26 cellular contexts compared by ENCODE assay signal in genomic region chr4:103445377-103445776, GRCh38.
"Had no signal": no experiment of that assay in that cellular context is flagged by ENCODE, and none has a peak within 500 bp of the region (broad histone marks: within the 10 kb centered on the region; RNA-seq: fewer than 3 reads in every experiment).

No MANE protein-coding gene starts in this region.

- H3K27me3 ChIP-seq: stomach, suprapubic skin, testis, thyroid gland, tibial artery, tibial nerve, transverse colon, upper lobe of left lung, upper lobe of right lung, uterus, vagina had no signal

- H3K4me1 ChIP-seq: stomach, suprapubic skin, testis, thyroid gland, tibial artery, tibial nerve, transverse colon, upper lobe of left lung, upper lobe of right lung, uterus, vagina had no signal

- H3K9me3 ChIP-seq: stomach, suprapubic skin, testis, thoracic aorta, thyroid gland, tibial artery, tibial nerve, transverse colon, upper lobe of left lung, upper lobe of right lung, uterus, vagina had no signal

- H3K4me3 ChIP-seq: stomach, suprapubic skin, testis, thoracic aorta, thyroid gland, tibial artery, tibial nerve, transverse colon, upper lobe of left lung, upper lobe of right lung, uterus, vagina had no signal

- FAIRE-seq: urothelium cell line had no signal

- ATAC-seq: stimulated activated effector memory CD8-positive, alpha-beta T cell treated with anti-CD3 and anti-CD28 coated beads, Interleukin-12 subunit alpha, Interleukin-12 subunit beta, amount 100 ng/mL, for 72 hours; stimulated activated memory B cell treated with anti-CD40 and anti-IgM and Interleukin-4, amounts not matched to agents 10 μg/mL and 1 μg/mL and 100 μg/mL, for 72 hours; stimulated activated naive B cell treated with anti-CD40 and anti-IgM and Interleukin-4, amounts not matched to agents 10 μg/mL and 1 μg/mL and 100 μg/mL, for 72 hours; stimulated activated naive CD8-positive, alpha-beta T cell treated with anti-CD3 and anti-CD28 coated beads, Interleukin-15, amount 100 ng/mL, for 72 hours; stimulated activated naive CD8-positive, alpha-beta T cell treated with anti-CD3 and anti-CD28 coated beads, Interleukin-15, Interleukin-2, amounts not matched to agents 100 U/mL and 50 U/mL, for 24 hours; upper lobe of right lung had no signal

- H3K27ac ChIP-seq: stomach, suprapubic skin, testis, thoracic aorta, thyroid gland, tibial artery, tibial nerve, transverse colon, upper lobe of left lung, upper lobe of right lung, uterus, vagina had no signal

- H3K36me3 ChIP-seq: stomach, suprapubic skin, thoracic aorta, thyroid gland, tibial artery, tibial nerve, transverse colon, upper lobe of left lung, upper lobe of right lung, uterus, vagina had no signal

- DNase-seq: stimulated activated CD4-positive, alpha-beta T cell treated with anti-CD3 and anti-CD28 coated beads, Interleukin-2, amount 100 ng/mL, for 48 hours; stimulated activated CD4-positive, alpha-beta T cell treated with anti-CD3 and anti-CD28 coated beads, Interleukin-4, amount 100 ng/mL, for 1 hour; stimulated activated CD4-positive, alpha-beta T cell treated with anti-CD3 and anti-CD28 coated beads, Interleukin-4, amount 100 ng/mL, for 24 hours; stimulated activated CD4-positive, alpha-beta T cell treated with anti-CD3 and anti-CD28 coated beads, Interleukin-4, amount 100 ng/mL, for 4 hours; stimulated activated CD8-positive, alpha-beta memory T cell treated with anti-CD3 and anti-CD28 coated beads, Interleukin-4, amount 100 ng/mL, for 48 hours; stimulated activated naive B cell treated with anti-CD40 and anti-IgM and Interleukin-4, amounts not matched to agents 10 μg/mL and 1 μg/mL and 100 μg/mL, for 72 hours; stimulated activated naive CD4-positive, alpha-beta T cell; stimulated activated naive CD4-positive, alpha-beta T cell treated with Interleukin-2 at 50 U/mL for 16 hours; stimulated activated naive CD8-positive, alpha-beta T cell treated with anti-CD3 and anti-CD28 coated beads, Interleukin-15, amount 100 ng/mL, for 72 hours; stimulated activated naive CD8-positive, alpha-beta T cell treated with anti-CD3 and anti-CD28 coated beads, Interleukin-15, Interleukin-2, amounts not matched to agents 100 U/mL and 50 U/mL, for 24 hours; stomach; substantia nigra; thyroid gland; tibial artery; transverse colon; upper lobe of left lung; upper lobe of right lung; uterus had no signal
